ENCODE assay signal across 10 cellular contexts in genomic region chr2:177260398-177260797, GRCh38. TPM values are rescaled to one million over a fixed set of nuclear protein-coding genes. Genes with fewer than 3 reads are reported as not detected.
DNase-seq lines count a peak whose midpoint lies in the region; ATAC-seq and TF ChIP-seq lines count a peak whose summit lies in the region.
"Had no signal": no experiment of that assay in that cellular context is flagged by ENCODE, and none has a peak within 500 bp of the region (broad histone marks: within the 10 kb centered on the region; RNA-seq: fewer than 3 reads in every experiment).

No MANE protein-coding gene starts in this region.

- DNase-seq in DND-41 (no peak), T-helper 17 cell (no peak), esophagus muscularis mucosa (ENCODE audit: extremely low spot score) (no peak), skeletal muscle cell (ENCODE audit: low read depth) (no peak), DMS153 (lab: John Stamatoyannopoulos, UW) (no peak), NCI-H2029 treated with DMSO at 0.1 percent for 48 hours (lab: John Stamatoyannopoulos, UW) (no peak)
- DNase-seq in activated CD4-positive, CD25-positive, alpha-beta regulatory T cell (lab: John Stamatoyannopoulos, UW) = no peak
- DNase-seq: NCI-H1436 treated with DMSO at 0.1 percent for 48 hours, nucleus accumbens had no signal

- 83% methylated on average over 1 of the region's 1 CpG for WGBS in esophagus muscularis mucosa

- intact Hi-C loops in esophagus muscularis mucosa (cut with DNase I) = no loop called here

- peaks cover 49% of the 10 kb centered on the region for H3K4me1 Mint-ChIP-seq in T-helper 17 cell

- peaks cover 30% of the 10 kb centered on the region for H3K36me3 ChIP-seq in DND-41 (ENCODE audit: insufficient read depth, low read length)
- H3K36me3 ChIP-seq in esophagus muscularis mucosa = no peaks in the 10 kb centered on the region

- TF ChIP-seq EP300 in esophagus muscularis mucosa (IDR thresholded peaks at IDR 0.05) = no peak

- H3K79me2 ChIP-seq in DND-41 (ENCODE audit: insufficient read depth, low read length) = peaks cover 97% of the 10 kb centered on the region

- TF ChIP-seq CTCF in DND-41 (IDR thresholded peaks at IDR 0.05; ENCODE audit: borderline replicate concordance, extremely low read depth, low read length, poor library complexity, severe bottlenecking) (no peak), esophagus muscularis mucosa (IDR thresholded peaks at IDR 0.05) (no peak)

- no peaks in the 10 kb centered on the region for H3K9me3 ChIP-seq in DND-41 (ENCODE audit: insufficient read depth, low read length, severe bottlenecking)
- no peaks in the 10 kb centered on the region for H3K9me3 ChIP-seq in T-helper 17 cell (ENCODE audit: control insufficient read depth, low read length, poor library complexity, severe bottlenecking)
- H3K9me3 ChIP-seq in esophagus muscularis mucosa = no peaks in the 10 kb centered on the region

- H3K4me1 ChIP-seq in DND-41 (ENCODE audit: insufficient read depth, low read length) = peaks cover 51% of the 10 kb centered on the region
- peaks cover 53 to 71% (median 66%) of the 10 kb centered on the region in 4 donors for H3K4me1 ChIP-seq in esophagus muscularis mucosa

- peak overlapping the region; percentile 69 for H3K4me3 Mint-ChIP-seq in T-helper 17 cell

- H3K27me3 Mint-ChIP-seq in T-helper 17 cell = no peaks in the 10 kb centered on the region

- TF ChIP-seq POLR2A in esophagus muscularis mucosa (IDR thresholded peaks at IDR 0.05; ENCODE audit: low read depth) = no peak

- no peaks in the 10 kb centered on the region for H3K27me3 ChIP-seq in DND-41 (ENCODE audit: insufficient read depth, low read length, poor library complexity)
- no peaks in the 10 kb centered on the region for H3K27me3 ChIP-seq in esophagus muscularis mucosa

- H3K36me3 Mint-ChIP-seq in T-helper 17 cell (ENCODE audit: low read depth) = no peaks in the 10 kb centered on the region

- H3K4me3 ChIP-seq in DND-41 (ENCODE audit: low read depth in 1 of 2, low read length in 2 of 2) = no peak overlapping the region
- H3K4me3 ChIP-seq in esophagus muscularis mucosa = peak overlapping the region; percentile 19 to 100 (median 96)
- peak overlapping the region; percentile 86 for H3K4me3 ChIP-seq in skeletal muscle cell (ENCODE audit: low read depth, low read length)

- ATAC-seq in DND-41 (ENCODE audit: insufficient read depth, low read depth) (no peak), T-helper 17 cell (no peak), GM21423 (IDR thresholded peaks at IDR 0.05; ENCODE audit: unreplicated experiment) (no peak)

- peaks cover 69% of the 10 kb centered on the region for H4K20me1 ChIP-seq in DND-41 (ENCODE audit: insufficient read depth, low read length)

- H3K9ac ChIP-seq in DND-41 (ENCODE audit: low read depth, low read length) = no peak overlapping the region

- peak overlapping the region; percentile 70; the same call in 1 of the 2 replicates for H3K4me2 ChIP-seq in DND-41 (ENCODE audit: insufficient read depth, low read length)

- H2AFZ ChIP-seq in DND-41 (ENCODE audit: low read depth, low read length) = no peak overlapping the region

- H3K27ac ChIP-seq in DND-41 (ENCODE audit: low read length) (peak overlapping the region; percentile 7; the same call in 1 of the 2 replicates), esophagus muscularis mucosa (replicated peaks in 1 of 4) (peak overlapping the region; percentile 99 to 100 (median 100))

- H3K27ac Mint-ChIP-seq in T-helper 17 cell = peak overlapping the region; percentile 94

RNA-seq across cellular contexts. Expression of gene NFE2L2, which starts 4.1 kb away (rescaled TPM):
- 10 to 100 TPM; 58.0 to 65.5 TPM for total RNA-seq in T-helper 17 cell
- total RNA-seq in esophagus muscularis mucosa = 100 to 1,000 TPM in 1 of 4 donors, 10 to 100 TPM in 3; 62.0 to 115 (median 72.3) TPM

RNA-seq across cellular contexts. Expression of gene HNRNPA3, which starts 47.8 kb away (rescaled TPM):
- total RNA-seq in T-helper 17 cell (100 to 1,000 TPM; 179 to 183 TPM), esophagus muscularis mucosa (10 to 100 TPM; 59.2 to 72.3 (median 64.3) TPM)

Comparison
In these comparisons a context has a peak if more than half of its experiments do, and no peak if none do; other contexts are left out.
1. H3K4me3 ChIP-seq: peak in esophagus muscularis mucosa (4 of 4) and skeletal muscle cell (single experiment); none in DND-41 (0 of 2).